Comparison of ENCODE assay signal across 1 cellular context in genomic region chr9:98009926-98010325, GRCh38.
TF ChIP-seq lines count a peak whose summit lies in the region.

No MANE protein-coding gene starts in this region.

TF ChIP-seq in SK-N-SH treated with all-trans-retinoic acid at 6 μM for 48 hours, 23 proteins besides CTCF, POLR2A, EP300 and RAD21 (continued from another document):
- no peak for TF ChIP-seq POU6F1 (CRISPR knock-in tag; IDR thresholded peaks at IDR 0.05; ENCODE audit: borderline replicate concordance, low read depth)
- TF ChIP-seq ZFP30 (CRISPR knock-in tag; IDR thresholded peaks at IDR 0.05) = no peak
- no peak for TF ChIP-seq PPARA (CRISPR knock-in tag; IDR thresholded peaks at IDR 0.05; ENCODE audit: borderline replicate concordance)
- no peak for TF ChIP-seq GLIS3 (CRISPR knock-in tag; IDR thresholded peaks at IDR 0.05)
- TF ChIP-seq SNAI2 (CRISPR knock-in tag; IDR thresholded peaks at IDR 0.05) = no peak
- no peak for TF ChIP-seq ZC3H10 (CRISPR knock-in tag; IDR thresholded peaks at IDR 0.05)
- no peak for TF ChIP-seq CSDC2 (CRISPR knock-in tag; IDR thresholded peaks at IDR 0.05)
- TF ChIP-seq ZFP3 (CRISPR knock-in tag; IDR thresholded peaks at IDR 0.05) = no peak
- no peak for TF ChIP-seq OSR1 (CRISPR knock-in tag; IDR thresholded peaks at IDR 0.05)
- TF ChIP-seq, protein P1, sequence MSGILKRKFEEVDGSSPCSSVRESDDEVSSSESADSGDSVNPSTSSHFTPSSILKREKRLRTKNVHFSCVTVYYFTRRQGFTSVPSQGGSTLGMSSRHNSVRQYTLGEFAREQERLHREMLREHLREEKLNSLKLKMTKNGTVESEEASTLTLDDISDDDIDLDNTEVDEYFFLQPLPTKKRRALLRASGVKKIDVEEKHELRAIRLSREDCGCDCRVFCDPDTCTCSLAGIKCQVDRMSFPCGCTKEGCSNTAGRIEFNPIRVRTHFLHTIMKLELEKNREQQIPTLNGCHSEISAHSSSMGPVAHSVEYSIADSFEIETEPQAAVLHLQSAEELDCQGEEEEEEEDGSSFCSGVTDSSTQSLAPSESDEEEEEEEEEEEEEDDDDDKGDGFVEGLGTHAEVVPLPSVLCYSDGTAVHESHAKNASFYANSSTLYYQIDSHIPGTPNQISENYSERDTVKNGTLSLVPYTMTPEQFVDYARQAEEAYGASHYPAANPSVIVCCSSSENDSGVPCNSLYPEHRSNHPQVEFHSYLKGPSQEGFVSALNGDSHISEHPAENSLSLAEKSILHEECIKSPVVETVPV (CRISPR knock-in tag; IDR thresholded peaks at IDR 0.05) = no peak
- TF ChIP-seq ZNF565 (CRISPR knock-in tag; conservative IDR thresholded peaks at IDR 0.05; ENCODE audit: low read depth) = no peak
